Comparison of ENCODE assay signal across 23 cellular contexts in genomic region chr9:130325921-130326320, GRCh38.
"Had no signal": no experiment of that assay in that cellular context is flagged by ENCODE, and none has a peak within 500 bp of the region (broad histone marks: within the 10 kb centered on the region; RNA-seq: fewer than 3 reads in every experiment).

No MANE protein-coding gene starts in this region.

- FAIRE-seq: colon, kidney had no signal

- DNase-seq: cerebellar nuclear complex; dermis blood vessel endothelial cell; gastrocnemius medialis; immature natural killer cell; kidney; left cardiac atrium; left ventricle myocardium inferior; lower lobe of right lung; psoas muscle; stimulated activated CD4-positive, alpha-beta T cell treated with anti-CD3 and anti-CD28 coated beads, Interleukin-2, amount 100 ng/mL, for 24 hours; stimulated activated CD4-positive, alpha-beta T cell treated with anti-CD3 and anti-CD28 coated beads, Interleukin-4, amount 100 ng/mL, for 4 hours; stimulated activated naive CD4-positive, alpha-beta T cell; stomach; substantia nigra; upper lobe of right lung had no signal

- H3K4me3 Mint-ChIP-seq: immature natural killer cell, memory B cell, mesothelial cell of epicardium, nephron had no signal

- H3K27ac ChIP-seq: left ventricle myocardium inferior, lower lobe of right lung, psoas muscle, skin epidermis, thoracic aorta, upper lobe of right lung, vagina had no signal

- H3K4me3 ChIP-seq: gastrocnemius medialis, left ventricle myocardium inferior, lower lobe of right lung, psoas muscle, skin epidermis, stomach, thoracic aorta, upper lobe of right lung, vagina had no signal

- H3K27ac Mint-ChIP-seq: immature natural killer cell, memory B cell, mesothelial cell of epicardium, nephron had no signal

- ATAC-seq: gastrocnemius medialis, left cardiac atrium, lower lobe of right lung, psoas muscle, sciatic nerve, upper lobe of right lung had no signal

- H3K4me1 Mint-ChIP-seq: immature natural killer cell had no signal

- H3K4me1 ChIP-seq: gastrocnemius medialis, psoas muscle, upper lobe of right lung had no signal

- H3K27me3 ChIP-seq: vagina had no signal

- H3K9me3 Mint-ChIP-seq: immature natural killer cell, memory B cell, mesothelial cell of epicardium, nephron had no signal

- H3K36me3 ChIP-seq: gastrocnemius medialis, left ventricle myocardium inferior, lower lobe of right lung, stomach, thoracic aorta, upper lobe of right lung, vagina had no signal

- H3K36me3 Mint-ChIP-seq: immature natural killer cell, memory B cell, mesothelial cell of epicardium had no signal

- H3K9me3 ChIP-seq: gastrocnemius medialis, left ventricle myocardium inferior, lower lobe of right lung, psoas muscle, stomach, thoracic aorta, upper lobe of right lung, vagina had no signal
